9 cellular contexts compared by ENCODE assay signal in genomic region chr17:39634384-39634871, GRCh38. TPM values are rescaled to one million over a fixed set of nuclear protein-coding genes. Genes with fewer than 3 reads are reported as not detected.
DNase-seq lines count a peak whose midpoint lies in the region; ATAC-seq, FAIRE-seq and TF ChIP-seq lines count a peak whose summit lies in the region.
"Had no signal": no experiment of that assay in that cellular context is flagged by ENCODE, and none has a peak within 500 bp of the region (broad histone marks: within the 10 kb centered on the region; RNA-seq: fewer than 3 reads in every experiment).

No MANE protein-coding gene starts in this region.

- peaks cover 11% of the 10 kb centered on the region for H3K27me3 Mint-ChIP-seq in CD8-positive, alpha-beta T cell (ENCODE audit: low read depth)
- H3K27me3 Mint-ChIP-seq in naive B cell = peaks cover 0 to 23% (median 22%) of the 10 kb centered on the region in 3 donors

- POLR2A ChIA-PET in CD8-positive, alpha-beta T cell (lab: Charles Lee) = interaction anchor here (1.0 to 1.9 kb wide), 2 partner anchors 13 to 33 kb away, joined by 3 to 4 read pairs; no protein-coding TSS in a partner anchor

- CTCF ChIA-PET in CD8-positive, alpha-beta T cell (lab: Charles Lee) = interaction anchor here (0.6 to 16.6 kb wide), 16 partner anchors 9 to 346 kb away, joined by 3 to 263 read pairs (median 6); partner anchors contain the start of genes MIEN1, PGAP3, PNMT and PPP1R1B

- no peaks in the 10 kb centered on the region for H3K9me3 ChIP-seq in CD8-positive, alpha-beta T cell (ENCODE audit: low read length)
- no peaks in the 10 kb centered on the region for H3K9me3 ChIP-seq in colonic mucosa

- peaks cover 9% of the 10 kb centered on the region for H3K36me3 Mint-ChIP-seq in CD8-positive, alpha-beta T cell
- H3K36me3 Mint-ChIP-seq in naive B cell = no peaks in the 10 kb centered on the region
- H3K36me3 Mint-ChIP-seq: T-cell had no signal

- no peak for DNase-seq in CD8-positive, alpha-beta T cell
- DNase-seq in GM18507 (ENCODE audit: extremely low spot score, insufficient read length, low read depth) = no peak
- peak; percentile 74 for DNase-seq in NCI-H82 (lab: John Stamatoyannopoulos, UW)
- no peak for DNase-seq in colonic mucosa
- DNase-seq in naive B cell = peak; percentile 40
- DNase-seq in stimulated activated CD4-positive, alpha-beta T cell treated with anti-CD3 and anti-CD28 coated beads, Interleukin-4, amount 100 ng/mL, for 4 hours = no peak
- DNase-seq in Right ventricle myocardium inferior (ENCODE audit: missing footprints) = no peak

- H3K9ac ChIP-seq in colonic mucosa (ENCODE audit: low read depth in 2 of 2, low read length in 2 of 2) = peak overlapping the region in 1 of 2 donors; percentile 93

- no peaks in the 10 kb centered on the region for H3K36me3 ChIP-seq in CD8-positive, alpha-beta T cell (ENCODE audit: insufficient read depth, low read length)
- H3K36me3 ChIP-seq in colonic mucosa = no peaks in the 10 kb centered on the region

- TF ChIP-seq CTCF in CD8-positive, alpha-beta T cell (IDR thresholded peaks at IDR 0.05) = peak; percentile 77
- peak; percentile 70 for TF ChIP-seq CTCF in colonic mucosa (IDR thresholded peaks at IDR 0.05)

- H3K9me3 Mint-ChIP-seq in CD8-positive, alpha-beta T cell = no peaks in the 10 kb centered on the region
- H3K9me3 Mint-ChIP-seq in naive B cell = no peaks in the 10 kb centered on the region
- H3K9me3 Mint-ChIP-seq: T-cell had no signal

- H3K27ac ChIP-seq in CD8-positive, alpha-beta T cell (ENCODE audit: low read depth, low read length) = no peak overlapping the region
- H3K27ac ChIP-seq in colonic mucosa = peak overlapping the region; percentile 72

- no peaks in the 10 kb centered on the region for H3K27me3 ChIP-seq in CD8-positive, alpha-beta T cell (ENCODE audit: insufficient read depth, low read length)
- H3K27me3 ChIP-seq in colonic mucosa = no peaks in the 10 kb centered on the region

- H3K4me3 Mint-ChIP-seq in CD8-positive, alpha-beta T cell = no peak overlapping the region
- peak overlapping the region in 2 of 8 donors; percentile 84 for H3K4me3 Mint-ChIP-seq in naive B cell

- no peak overlapping the region for H3K27ac Mint-ChIP-seq in CD8-positive, alpha-beta T cell
- H3K27ac Mint-ChIP-seq in naive B cell = peak overlapping the region in 2 of 6 donors; percentile 2 to 80

- FAIRE-seq in GM18507 (lab: Jason Lieb, UNC) = peak; percentile 46

- intact Hi-C loops in CD8-positive, alpha-beta T cell (cut with DNase I, micrococcal nuclease) = loop anchor here (1.0 to 10.0 kb wide), 2 partner anchors 12 to 320 kb away; no protein-coding TSS in a partner anchor
- intact Hi-C loops in colonic mucosa (cut with DNase I) (no loop called here), Right ventricle myocardium inferior (cut with DNase I) (no loop called here)

- peaks cover 30% of the 10 kb centered on the region for H3K4me1 ChIP-seq in CD8-positive, alpha-beta T cell (ENCODE audit: insufficient read depth, low read length)
- peaks cover 31% of the 10 kb centered on the region for H3K4me1 ChIP-seq in colonic mucosa

- H3K4me1 Mint-ChIP-seq in CD8-positive, alpha-beta T cell (ENCODE audit: low read depth) = peaks cover 48% of the 10 kb centered on the region
- peaks cover 39 to 47% (median 44%) of the 10 kb centered on the region in 3 donors for H3K4me1 Mint-ChIP-seq in naive B cell

- ATAC-seq in CD8-positive, alpha-beta T cell = no peak
- ATAC-seq in naive B cell (ENCODE audit: low read depth in 2 of 2) (no peak), GM18868 (IDR thresholded peaks at IDR 0.05; ENCODE audit: unreplicated experiment) (no peak), Right ventricle myocardium inferior (no peak)
- ATAC-seq: T-cell had no signal

- no peak overlapping the region for H3K4me3 ChIP-seq in CD8-positive, alpha-beta T cell (ENCODE audit: low read depth, low read length)
- no peak overlapping the region for H3K4me3 ChIP-seq in colonic mucosa

RNA-seq across cellular contexts. Expression of gene STARD3, which starts 2.5 kb away (rescaled TPM):
- 100 to 1,000 TPM; 102 to 118 TPM for total RNA-seq in CD8-positive, alpha-beta T cell
- 10 to 100 TPM; 30.0 to 41.3 TPM for total RNA-seq in colonic mucosa
- 10 to 100 TPM; 30.7 to 53.7 (median 42.0) TPM for polyA plus RNA-seq in naive B cell (ENCODE audit: low read depth in 6 of 6)
- total RNA-seq in Right ventricle myocardium inferior = 21.4 TPM

RNA-seq across cellular contexts. Expression of gene PPP1R1B, which starts 7.7 kb away (rescaled TPM):
- total RNA-seq in CD8-positive, alpha-beta T cell = not detected
- total RNA-seq in colonic mucosa (100 to 1,000 TPM; 331 to 350 TPM), Right ventricle myocardium inferior (0.89 TPM)
- under 1 TPM in 1 of 6 donors, not detected in 5; 0.12 TPM for polyA plus RNA-seq in naive B cell (ENCODE audit: low read depth in 6 of 6)

RNA-seq across cellular contexts. Expression of gene NEUROD2, which starts 26.7 kb away (rescaled TPM):
- not detected for total RNA-seq in CD8-positive, alpha-beta T cell
- total RNA-seq in colonic mucosa (not detected), Right ventricle myocardium inferior (not detected)
- polyA plus RNA-seq in naive B cell (ENCODE audit: low read depth in 6 of 6) = under 1 TPM in 1 of 6 donors, not detected in 5; 0.09 TPM
- total RNA-seq: T-cell had no signal

RNA-seq across cellular contexts. Expression of gene TCAP, which starts 30.7 kb away (rescaled TPM):
- total RNA-seq in CD8-positive, alpha-beta T cell = 1 to 10 TPM; 4.2 to 5.2 TPM
- 1 to 10 TPM in 1 of 2 donors, under 1 TPM in 1; 0.49 to 1.2 TPM for total RNA-seq in colonic mucosa
- polyA plus RNA-seq in naive B cell (ENCODE audit: low read depth in 6 of 6) = under 1 TPM in 3 of 6 donors, not detected in 3; 0.12 to 0.25 (median 0.24) TPM
- total RNA-seq in Right ventricle myocardium inferior = 5,286 TPM

RNA-seq across cellular contexts. Expression of gene PNMT, which starts 33.8 kb away (rescaled TPM):
- under 1 TPM in 1 of 2 experiments, not detected in 1; 0.43 TPM for total RNA-seq in CD8-positive, alpha-beta T cell
- total RNA-seq in colonic mucosa = under 1 TPM in 1 of 2 donors, not detected in 1; 0.47 TPM
- not detected for polyA plus RNA-seq in naive B cell (ENCODE audit: low read depth in 6 of 6)
- total RNA-seq in Right ventricle myocardium inferior = 5.1 TPM

Comparison
In these comparisons a context has a peak if more than half of its experiments do, and no peak if none do; other contexts are left out.
1. DNase-seq: peak in NCI-H82 (single experiment) and naive B cell (single experiment); none in CD8-positive, alpha-beta T cell (0 of 7), GM18507 (single experiment), colonic mucosa (single experiment), stimulated activated CD4-positive, alpha-beta T cell treated with anti-CD3 and anti-CD28 coated beads, Interleukin-4, amount 100 ng/mL, for 4 hours (0 of 2) and Right ventricle myocardium inferior (single experiment).
2. RNA of gene PPP1R1B, which starts 7.7 kb away (total RNA-seq): 331 to 350 TPM in colonic mucosa; 0.89 TPM in Right ventricle myocardium inferior (single experiment) and not detected in CD8-positive, alpha-beta T cell; every median in the first group is over 100 times any median in the second.
3. intact Hi-C loops: an anchor here in CD8-positive, alpha-beta T cell (1.0 to 10.0 kb wide); none called in colonic mucosa and Right ventricle myocardium inferior.